Comparison of ENCODE assay signal across 16 cellular contexts in genomic region chr4:52550186-52550585, GRCh38.
DNase-seq lines count a peak whose midpoint lies in the region; ATAC-seq and TF ChIP-seq lines count a peak whose summit lies in the region.
"Had no signal": no experiment of that assay in that cellular context is flagged by ENCODE, and none has a peak within 500 bp of the region (broad histone marks: within the 10 kb centered on the region; RNA-seq: fewer than 3 reads in every experiment).

No MANE protein-coding gene starts in this region.

- no peak overlapping the region for H3K27ac ChIP-seq in neural progenitor cell
- H3K27ac ChIP-seq: BLaER1 treated with 17β-estradiol and CSF1 and Interleukin-3, amounts not matched to agents 10 nM and 100 nM had no signal

- H3K4me3 ChIP-seq in neural progenitor cell: no peak overlapping the region
- H3K4me3 ChIP-seq: BLaER1 treated with 17β-estradiol and CSF1 and Interleukin-3, amounts not matched to agents 10 nM and 100 nM; K562 had no signal

- H3K27ac Mint-ChIP-seq in WTC11: no peak overlapping the region
- H3K27ac Mint-ChIP-seq in neural progenitor cell: peak overlapping the region; percentile 48
- H3K27ac Mint-ChIP-seq in stimulated activated naive CD8-positive, alpha-beta T cell treated with anti-CD3 and anti-CD28 coated beads, Interleukin-15, amount 100 ng/mL, for 72 hours: no peak overlapping the region

- H3K9me3 ChIP-seq in neural progenitor cell (ENCODE audit: low read depth): no peaks in the 10 kb centered on the region
- H3K9me3 ChIP-seq: BLaER1 treated with 17β-estradiol and CSF1 and Interleukin-3, amounts not matched to agents 10 nM and 100 nM; Caco-2; SK-N-SH had no signal

- no peak overlapping the region for H3K4me3 Mint-ChIP-seq in WTC11
- H3K4me3 Mint-ChIP-seq in neural progenitor cell: no peak overlapping the region
- H3K4me3 Mint-ChIP-seq in stimulated activated naive CD8-positive, alpha-beta T cell treated with anti-CD3 and anti-CD28 coated beads, Interleukin-15, amount 100 ng/mL, for 72 hours: no peak overlapping the region

- CTCF ChIA-PET in WTC11 (lab: Charles Lee): interaction anchor here (1.0 to 1.3 kb wide), 2 partner anchors 38 to 435 kb away, joined by 3 to 7 read pairs; no protein-coding TSS in a partner anchor

- H3K4me2 ChIP-seq in neural progenitor cell: peak overlapping the region; percentile 4
- H3K4me2 ChIP-seq: BLaER1 treated with 17β-estradiol and CSF1 and Interleukin-3, amounts not matched to agents 10 nM and 100 nM; SK-N-SH had no signal

- no peaks in the 10 kb centered on the region for H3K27me3 Mint-ChIP-seq in WTC11 (ENCODE audit: low read depth)
- peaks cover 9% of the 10 kb centered on the region for H3K27me3 Mint-ChIP-seq in neural progenitor cell (ENCODE audit: insufficient read depth, low read depth)
- H3K27me3 Mint-ChIP-seq in stimulated activated naive CD8-positive, alpha-beta T cell treated with anti-CD3 and anti-CD28 coated beads, Interleukin-15, amount 100 ng/mL, for 72 hours: peaks cover 36% of the 10 kb centered on the region

- POLR2A ChIA-PET in WTC11 (lab: Charles Lee): no interaction called here

- H3K4me1 ChIP-seq in neural progenitor cell: peaks cover 26% of the 10 kb centered on the region
- H3K4me1 ChIP-seq: BLaER1 treated with 17β-estradiol and CSF1 and Interleukin-3, amounts not matched to agents 10 nM and 100 nM; Caco-2 had no signal

- H3K9ac ChIP-seq in neural progenitor cell: no peak overlapping the region
- H3K9ac ChIP-seq: BLaER1 treated with 17β-estradiol and CSF1 and Interleukin-3, amounts not matched to agents 10 nM and 100 nM; SK-N-SH had no signal

- H2AFZ ChIP-seq in neural progenitor cell (replicated peaks): no peak overlapping the region

- TF ChIP-seq CTCF in WTC11 (IDR thresholded peaks at IDR 0.05): no peak
- no peak for TF ChIP-seq CTCF in neural progenitor cell (IDR thresholded peaks at IDR 0.05)

- H3K36me3 Mint-ChIP-seq in WTC11: no peaks in the 10 kb centered on the region
- H3K36me3 Mint-ChIP-seq in neural progenitor cell: no peaks in the 10 kb centered on the region

- no peaks in the 10 kb centered on the region for H3K36me3 ChIP-seq in neural progenitor cell
- H3K36me3 ChIP-seq: BLaER1 treated with 17β-estradiol and CSF1 and Interleukin-3, amounts not matched to agents 10 nM and 100 nM had no signal

- peaks cover 11% of the 10 kb centered on the region; the same call in 1 of the 2 replicates for H3K9me3 Mint-ChIP-seq in WTC11
- H3K9me3 Mint-ChIP-seq in neural progenitor cell: peaks cover 6% of the 10 kb centered on the region
- H3K9me3 Mint-ChIP-seq in stimulated activated naive CD8-positive, alpha-beta T cell treated with anti-CD3 and anti-CD28 coated beads, Interleukin-15, amount 100 ng/mL, for 72 hours: no peaks in the 10 kb centered on the region

- no peaks in the 10 kb centered on the region for H4K20me1 ChIP-seq in neural progenitor cell (ENCODE audit: low read depth)
- H4K20me1 ChIP-seq: BLaER1 treated with 17β-estradiol and CSF1 and Interleukin-3, amounts not matched to agents 10 nM and 100 nM had no signal

- H3F3A ChIP-seq in neural progenitor cell (ENCODE audit: low read depth): peaks cover 6% of the 10 kb centered on the region

- H3K27me3 ChIP-seq in neural progenitor cell: no peaks in the 10 kb centered on the region
- H3K27me3 ChIP-seq: BLaER1 treated with 17β-estradiol and CSF1 and Interleukin-3, amounts not matched to agents 10 nM and 100 nM had no signal

- peaks cover 44% of the 10 kb centered on the region for H3K4me1 Mint-ChIP-seq in WTC11
- peaks cover 61% of the 10 kb centered on the region for H3K4me1 Mint-ChIP-seq in neural progenitor cell
- H3K4me1 Mint-ChIP-seq in stimulated activated naive CD8-positive, alpha-beta T cell treated with anti-CD3 and anti-CD28 coated beads, Interleukin-15, amount 100 ng/mL, for 72 hours: no peaks in the 10 kb centered on the region

- H3K79me2 ChIP-seq in neural progenitor cell (ENCODE audit: low read depth): no peaks in the 10 kb centered on the region

- DNase-seq in HS-27A (ENCODE audit: low read depth) (peak; percentile 14), WTC11 (ENCODE audit: low spot score) (no peak), glomerular visceral epithelial cell (ENCODE audit: extremely low spot score) (peak; percentile 18), neural progenitor cell (ENCODE audit: low spot score) (peak; percentile 57), T1000 (lab: John Stamatoyannopoulos, UW) (no peak), H4 (ENCODE audit: low spot score) (no peak)
- no peak for DNase-seq in stimulated activated naive CD8-positive, alpha-beta T cell treated with anti-CD3 and anti-CD28 coated beads, Interleukin-15, amount 100 ng/mL, for 72 hours
- DNase-seq: Caco-2, DMS53, NCI-H1436 treated with DMSO at 0.1 percent for 48 hours, NCI-H2081 treated with DMSO at 0.1 percent for 48 hours, NCI-H226, SK-N-SH had no signal

- ATAC-seq in WTC11: 0 out of 2 replicates have a peak, but pooled peaks have one; percentile 35
- ATAC-seq in stimulated activated naive CD8-positive, alpha-beta T cell treated with anti-CD3 and anti-CD28 coated beads, Interleukin-15, amount 100 ng/mL, for 72 hours: no peak
- ATAC-seq: HCT116, K562 had no signal

TF ChIP-seq in WTC11, 78 proteins besides CTCF, POLR2A, EP300 and RAD21 (continues in another document):
- no peak for TF ChIP-seq ATF1 (CRISPR knock-in tag; IDR thresholded peaks at IDR 0.05)
- TF ChIP-seq ESRRA (CRISPR knock-in tag; IDR thresholded peaks at IDR 0.05; ENCODE audit: borderline replicate concordance): no peak
- TF ChIP-seq, protein P1, sequence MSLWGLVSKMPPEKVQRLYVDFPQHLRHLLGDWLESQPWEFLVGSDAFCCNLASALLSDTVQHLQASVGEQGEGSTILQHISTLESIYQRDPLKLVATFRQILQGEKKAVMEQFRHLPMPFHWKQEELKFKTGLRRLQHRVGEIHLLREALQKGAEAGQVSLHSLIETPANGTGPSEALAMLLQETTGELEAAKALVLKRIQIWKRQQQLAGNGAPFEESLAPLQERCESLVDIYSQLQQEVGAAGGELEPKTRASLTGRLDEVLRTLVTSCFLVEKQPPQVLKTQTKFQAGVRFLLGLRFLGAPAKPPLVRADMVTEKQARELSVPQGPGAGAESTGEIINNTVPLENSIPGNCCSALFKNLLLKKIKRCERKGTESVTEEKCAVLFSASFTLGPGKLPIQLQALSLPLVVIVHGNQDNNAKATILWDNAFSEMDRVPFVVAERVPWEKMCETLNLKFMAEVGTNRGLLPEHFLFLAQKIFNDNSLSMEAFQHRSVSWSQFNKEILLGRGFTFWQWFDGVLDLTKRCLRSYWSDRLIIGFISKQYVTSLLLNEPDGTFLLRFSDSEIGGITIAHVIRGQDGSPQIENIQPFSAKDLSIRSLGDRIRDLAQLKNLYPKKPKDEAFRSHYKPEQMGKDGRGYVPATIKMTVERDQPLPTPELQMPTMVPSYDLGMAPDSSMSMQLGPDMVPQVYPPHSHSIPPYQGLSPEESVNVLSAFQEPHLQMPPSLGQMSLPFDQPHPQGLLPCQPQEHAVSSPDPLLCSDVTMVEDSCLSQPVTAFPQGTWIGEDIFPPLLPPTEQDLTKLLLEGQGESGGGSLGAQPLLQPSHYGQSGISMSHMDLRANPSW (CRISPR knock-in tag; conservative IDR thresholded peaks at IDR 0.05; ENCODE audit: low read depth): no peak
- no peak for TF ChIP-seq ZNF671 (CRISPR knock-in tag; IDR thresholded peaks at IDR 0.05)
- no peak for TF ChIP-seq RELA (CRISPR knock-in tag; IDR thresholded peaks at IDR 0.05; ENCODE audit: borderline replicate concordance)
- TF ChIP-seq, protein P2, sequence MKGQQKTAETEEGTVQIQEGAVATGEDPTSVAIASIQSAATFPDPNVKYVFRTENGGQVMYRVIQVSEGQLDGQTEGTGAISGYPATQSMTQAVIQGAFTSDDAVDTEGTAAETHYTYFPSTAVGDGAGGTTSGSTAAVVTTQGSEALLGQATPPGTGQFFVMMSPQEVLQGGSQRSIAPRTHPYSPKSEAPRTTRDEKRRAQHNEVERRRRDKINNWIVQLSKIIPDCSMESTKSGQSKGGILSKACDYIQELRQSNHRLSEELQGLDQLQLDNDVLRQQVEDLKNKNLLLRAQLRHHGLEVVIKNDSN (CRISPR knock-in tag; IDR thresholded peaks at IDR 0.05): no peak
- TF ChIP-seq, protein P3, sequence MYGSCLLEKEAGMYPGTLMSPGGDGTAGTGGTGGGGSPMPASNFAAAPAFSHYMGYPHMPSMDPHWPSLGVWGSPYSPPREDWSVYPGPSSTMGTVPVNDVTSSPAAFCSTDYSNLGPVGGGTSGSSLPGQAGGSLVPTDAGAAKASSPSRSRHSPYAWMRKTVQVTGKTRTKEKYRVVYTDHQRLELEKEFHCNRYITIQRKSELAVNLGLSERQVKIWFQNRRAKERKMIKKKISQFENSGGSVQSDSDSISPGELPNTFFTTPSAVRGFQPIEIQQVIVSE (CRISPR knock-in tag; IDR thresholded peaks at IDR 0.05; ENCODE audit: borderline replicate concordance): no peak
- TF ChIP-seq JUN (CRISPR knock-in tag; IDR thresholded peaks at IDR 0.05): no peak
- TF ChIP-seq ZNF423 (CRISPR knock-in tag; IDR thresholded peaks at IDR 0.05): no peak
- no peak for TF ChIP-seq FOXK1 (CRISPR knock-in tag; IDR thresholded peaks at IDR 0.05)
- no peak for TF ChIP-seq JAZF1 (CRISPR knock-in tag; IDR thresholded peaks at IDR 0.05)
- no peak for TF ChIP-seq FOXP1 (CRISPR knock-in tag; IDR thresholded peaks at IDR 0.05; ENCODE audit: borderline replicate concordance)

Comparison
In these comparisons a context has a peak if more than half of its experiments do, and no peak if none do; other contexts are left out.
1. DNase-seq: peak in HS-27A (single experiment), glomerular visceral epithelial cell (single experiment) and neural progenitor cell (single experiment); none in WTC11 (single experiment), stimulated activated naive CD8-positive, alpha-beta T cell treated with anti-CD3 and anti-CD28 coated beads, Interleukin-15, amount 100 ng/mL, for 72 hours (0 of 2), T1000 (single experiment) and H4 (single experiment).